In the genomic region with DNA sequence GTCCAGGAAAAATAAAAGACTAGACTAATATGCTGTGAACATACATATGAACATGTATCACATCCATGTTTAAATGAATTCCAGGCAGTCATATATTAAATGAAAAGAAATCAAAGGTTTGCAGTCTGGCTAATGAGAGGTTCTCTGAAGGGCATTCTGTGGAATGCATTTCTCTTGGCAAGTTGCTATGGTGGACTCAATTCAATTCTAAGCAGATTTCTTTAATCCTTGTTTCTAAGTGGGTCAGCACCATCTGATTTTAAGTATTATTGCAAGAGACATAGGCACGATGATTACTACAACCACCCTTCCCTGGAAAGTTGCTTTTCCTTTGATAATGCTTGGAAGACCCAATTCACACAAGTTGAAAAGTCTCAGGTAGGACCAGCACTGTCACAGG, we compare ENCODE assay signal across 31 cellular contexts. TPM values are rescaled to one million over a fixed set of nuclear protein-coding genes. Genes with fewer than 3 reads are reported as not detected.
"Had no signal": no experiment of that assay in that cellular context is flagged by ENCODE, and none has a peak within 500 bp of the region (broad histone marks: within the 10 kb centered on the region; RNA-seq: fewer than 3 reads in every experiment).

No MANE protein-coding gene starts in this region.

- H3K27ac Mint-ChIP-seq: effector memory CD8-positive, alpha-beta T cell; naive thymus-derived CD4-positive, alpha-beta T cell; nephron; neural progenitor cell; progenitor cell of endocrine pancreas; stimulated activated naive CD8-positive, alpha-beta T cell treated with anti-CD3 and anti-CD28 coated beads, Interleukin-15, amount 100 ng/mL, for 72 hours had no signal

- H3K4me3 ChIP-seq: esophagus squamous epithelium, gastrocnemius medialis, hepatocyte, left lung, neural progenitor cell, right atrium auricular region, smooth muscle cell, suprapubic skin, transverse colon, upper lobe of right lung, uterus had no signal

- H3K9me3 ChIP-seq: esophagus squamous epithelium, gastrocnemius medialis, left lung, right atrium auricular region, suprapubic skin, transverse colon, upper lobe of right lung, uterus had no signal

- H3K4me1 ChIP-seq: left lung, parathyroid adenoma, transverse colon, uterus had no signal

- H3K36me3 ChIP-seq: esophagus squamous epithelium, gastrocnemius medialis, left lung, neural progenitor cell, right atrium auricular region, suprapubic skin, transverse colon, upper lobe of right lung, uterus had no signal

- H3K27me3 ChIP-seq: esophagus squamous epithelium, gastrocnemius medialis, hepatocyte, left lung, neural progenitor cell, right atrium auricular region, suprapubic skin, transverse colon, upper lobe of right lung, uterus had no signal

- H3K36me3 Mint-ChIP-seq: naive thymus-derived CD4-positive, alpha-beta T cell; neural progenitor cell had no signal

- H3K4me1 Mint-ChIP-seq: naive thymus-derived CD4-positive, alpha-beta T cell; stimulated activated naive CD8-positive, alpha-beta T cell treated with anti-CD3 and anti-CD28 coated beads, Interleukin-15, amount 100 ng/mL, for 72 hours had no signal

- ATAC-seq: effector memory CD8-positive, alpha-beta T cell; gastrocnemius medialis; left cardiac atrium; left lung; naive thymus-derived CD4-positive, alpha-beta T cell; sciatic nerve; stimulated activated naive CD8-positive, alpha-beta T cell treated with anti-CD3 and anti-CD28 coated beads, Interleukin-15, amount 100 ng/mL, for 72 hours; upper lobe of right lung had no signal

- H3K27ac ChIP-seq: esophagus squamous epithelium, gastrocnemius medialis, hepatocyte, left lung, neural progenitor cell, parathyroid adenoma, right atrium auricular region, suprapubic skin, transverse colon, upper lobe of right lung, uterus had no signal

- DNase-seq: cortex of kidney; effector memory CD8-positive, alpha-beta T cell; erythroblast; esophagus squamous epithelium; foreskin fibroblast; gastrocnemius medialis; head of caudate nucleus; left cardiac atrium; left lung; mesenchymal stem cell; midbrain; naive thymus-derived CD4-positive, alpha-beta T cell; stimulated activated CD4-positive, alpha-beta T cell treated with anti-CD3 and anti-CD28 coated beads, Interleukin-12 subunit alpha, Interleukin-12 subunit beta, amount 100 ng/mL, for 4 hours; stimulated activated CD4-positive, alpha-beta T cell treated with anti-CD3 and anti-CD28 coated beads, Interleukin-1b, Interleukin-23, amount 100 ng/mL, for 48 hours; stimulated activated CD4-positive, alpha-beta T cell treated with anti-CD3 and anti-CD28 coated beads, Interleukin-4, amount 100 ng/mL, for 1 hour; stimulated activated CD8-positive, alpha-beta memory T cell treated with anti-CD3 and anti-CD28 coated beads, Interleukin-4, amount 100 ng/mL, for 48 hours; stimulated activated naive CD4-positive, alpha-beta T cell; stimulated activated naive CD8-positive, alpha-beta T cell treated with anti-CD3 and anti-CD28 coated beads, Interleukin-15, amount 100 ng/mL, for 72 hours; transverse colon; upper lobe of right lung; uterus had no signal

- H3K27me3 Mint-ChIP-seq: progenitor cell of endocrine pancreas; stimulated activated naive CD8-positive, alpha-beta T cell treated with anti-CD3 and anti-CD28 coated beads, Interleukin-15, amount 100 ng/mL, for 72 hours had no signal

- H3K9me3 Mint-ChIP-seq: neural progenitor cell; stimulated activated naive CD8-positive, alpha-beta T cell treated with anti-CD3 and anti-CD28 coated beads, Interleukin-15, amount 100 ng/mL, for 72 hours had no signal

- H3K4me3 Mint-ChIP-seq: effector memory CD8-positive, alpha-beta T cell; naive thymus-derived CD4-positive, alpha-beta T cell; nephron; neural progenitor cell; stimulated activated naive CD8-positive, alpha-beta T cell treated with anti-CD3 and anti-CD28 coated beads, Interleukin-15, amount 100 ng/mL, for 72 hours had no signal

RNA-seq across cellular contexts. Expression of a gene that starts 23.9 kb away (rescaled TPM):
- total RNA-seq: gastrocnemius medialis; kidney epithelial cell; naive thymus-derived CD4-positive, alpha-beta T cell had no signal
- polyA plus RNA-seq: naive thymus-derived CD4-positive, alpha-beta T cell had no signal
